In the genomic region with DNA sequence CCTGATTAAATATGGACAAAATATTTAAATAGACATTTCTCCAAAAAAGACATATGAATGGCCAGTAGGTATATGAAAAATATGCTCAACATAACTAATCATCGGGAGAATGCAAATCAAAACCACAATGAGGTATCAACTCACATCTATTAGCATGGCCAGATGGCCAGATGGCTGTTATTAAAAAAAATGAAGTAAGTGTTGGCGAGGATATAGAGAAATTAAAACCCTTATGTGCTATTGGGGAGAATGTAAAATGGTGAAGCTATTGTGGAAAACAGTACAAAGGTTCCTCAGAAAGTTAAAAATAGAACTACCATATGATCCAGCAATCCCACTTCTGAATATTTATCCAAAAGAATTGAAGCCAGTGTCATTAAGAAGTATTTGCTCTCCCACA, we compare ENCODE assay signal across 23 cellular contexts.
A peak's percentile ranks its signal among the peaks of the same experiment; 100 is the strongest.
DNase-seq lines count a peak whose midpoint lies in the region; ATAC-seq and FAIRE-seq lines count a peak whose summit lies in the region.
"Had no signal": no experiment of that assay in that cellular context is flagged by ENCODE, and none has a peak within 500 bp of the region (broad histone marks: within the 10 kb centered on the region; RNA-seq: fewer than 3 reads in every experiment).

No MANE protein-coding gene starts in this region.

- H3K4me3 Mint-ChIP-seq in activated T-cell treated with anti-CD3 and anti-CD28 coated beads, Interleukin-2, amount 50 U/mL, for 72 hours: no peak overlapping the region
- H3K4me3 Mint-ChIP-seq: CD4-positive, alpha-beta memory T cell; T-cell had no signal

- in situ Hi-C loops in SK-MEL-5 (cut with HindIII; ENCODE audit: low pct_unique_long_range_greater_than_20kb, low sequenced_read_pairs): no loop called here

- no peaks in the 10 kb centered on the region for H3K36me3 Mint-ChIP-seq in activated T-cell treated with anti-CD3 and anti-CD28 coated beads, Interleukin-2, amount 50 U/mL, for 72 hours (ENCODE audit: insufficient read depth in 2 of 2)
- H3K36me3 Mint-ChIP-seq: CD4-positive, alpha-beta memory T cell; T-cell had no signal

- no peak for ATAC-seq in activated T-cell treated with anti-CD3 and anti-CD28 coated beads, Interleukin-2, amount 50 U/mL, for 72 hours (replicated peaks in 1 of 2)
- ATAC-seq: A549, HCT116, T-cell had no signal

- H3K27me3 Mint-ChIP-seq in activated T-cell treated with anti-CD3 and anti-CD28 coated beads, Interleukin-2, amount 50 U/mL, for 72 hours (ENCODE audit: low read depth): no peaks in the 10 kb centered on the region
- H3K27me3 Mint-ChIP-seq: CD4-positive, alpha-beta memory T cell; T-cell had no signal

- no peak overlapping the region for H3K27ac Mint-ChIP-seq in activated T-cell treated with anti-CD3 and anti-CD28 coated beads, Interleukin-2, amount 50 U/mL, for 72 hours
- H3K27ac Mint-ChIP-seq: CD4-positive, alpha-beta memory T cell; T-cell had no signal

- peak; percentile 3 for DNase-seq in NAMALWA (ENCODE audit: low spot score)
- peak; percentile 85 to 86 for DNase-seq in NCI-H446 (lab: John Stamatoyannopoulos, UW)
- peak; percentile 29 for DNase-seq in SK-MEL-5 (ENCODE audit: low read depth, low spot score)
- no peak for DNase-seq in NK-92 treated with Interleukin-12 subunit alpha and Interleukin-12 subunit beta, amount 100 ng/mL, for 24 hours (lab: John Stamatoyannopoulos, UW)
- DNase-seq in activated T-cell treated with anti-CD3 and anti-CD28 coated beads, Interleukin-2, amount 50 U/mL, for 72 hours: no peak
- DNase-seq in NCI-H345 treated with DMSO at 0.1 percent for 48 hours (lab: John Stamatoyannopoulos, UW; ENCODE audit: unreplicated experiment): no peak
- no peak for DNase-seq in RCC 7860 (ENCODE audit: low spot score)
- DNase-seq: AML-193; CD4-positive, alpha-beta memory T cell; COR-L47; DMS79 treated with DMSO at 0.1 percent for 48 hours; KBM-7; MG63; NCI-H187; NCI-H2081 treated with DMSO at 0.1 percent for 48 hours; NCI-H774; PC-9; Right ventricle myocardium superior; RPMI8226; T-cell had no signal

- no peaks in the 10 kb centered on the region for H3K4me1 Mint-ChIP-seq in activated T-cell treated with anti-CD3 and anti-CD28 coated beads, Interleukin-2, amount 50 U/mL, for 72 hours (ENCODE audit: low read depth)
- H3K4me1 Mint-ChIP-seq: CD4-positive, alpha-beta memory T cell; T-cell had no signal

- FAIRE-seq in RCC 7860 (lab: Jason Lieb, UNC): no peak
- FAIRE-seq: A549, GM19239 had no signal

- peaks cover 0 to 3% of the 10 kb centered on the region in 2 donors for H3K9me3 Mint-ChIP-seq in activated T-cell treated with anti-CD3 and anti-CD28 coated beads, Interleukin-2, amount 50 U/mL, for 72 hours

Comparison
In these comparisons a context has a peak if more than half of its experiments do, and no peak if none do; other contexts are left out.
1. DNase-seq: peak in NAMALWA (single experiment), NCI-H446 (2 of 2) and SK-MEL-5 (single experiment); none in NK-92 treated with Interleukin-12 subunit alpha and Interleukin-12 subunit beta, amount 100 ng/mL, for 24 hours (single experiment), activated T-cell treated with anti-CD3 and anti-CD28 coated beads, Interleukin-2, amount 50 U/mL, for 72 hours (0 of 2), NCI-H345 treated with DMSO at 0.1 percent for 48 hours (single experiment) and RCC 7860 (single experiment).